ENCODE assay signal across 5 cellular contexts in genomic region chr1:211900411-211900810, GRCh38.
"Had no signal": no experiment of that assay in that cellular context is flagged by ENCODE, and none has a peak within 500 bp of the region (broad histone marks: within the 10 kb centered on the region; RNA-seq: fewer than 3 reads in every experiment).

No MANE protein-coding gene starts in this region.

- DNase-seq: H9, HCEC 1CT, IMR-90 had no signal

- H3K4me3 ChIP-seq: GM23338, K562 had no signal

- ATAC-seq: GM23338, K562 had no signal
